8 cellular contexts compared by ENCODE assay signal in genomic region chr7:76166404-76167255, GRCh38. TPM values are rescaled to one million over a fixed set of nuclear protein-coding genes. Genes with fewer than 3 reads are reported as not detected.
DNase-seq lines count a peak whose midpoint lies in the region; ATAC-seq and TF ChIP-seq lines count a peak whose summit lies in the region.

No MANE protein-coding gene starts in this region.

- POLR2A ChIA-PET in activated CD8-positive, alpha-beta T cell treated with anti-CD3 and anti-CD28 coated beads, Interleukin-2, amount 10 ng/mL, durations not matched to agents 7 days and 5 days (lab: Charles Lee), result interaction anchor here (2.0 kb wide), 1 partner anchor 151 kb away, joined by 7 read pairs; no protein-coding TSS in a partner anchor

- no peak for TF ChIP-seq CTCF in lower leg skin (IDR thresholded peaks at IDR 0.05)

- no peaks in the 10 kb centered on the region for H3K36me3 Mint-ChIP-seq in activated CD8-positive, alpha-beta T cell treated with anti-CD3 and anti-CD28 coated beads, Interleukin-2, amount 10 ng/mL, durations not matched to agents 7 days and 5 days (ENCODE audit: low read depth)

- peak overlapping the region; percentile 84 for H3K4me3 Mint-ChIP-seq in activated CD8-positive, alpha-beta T cell treated with anti-CD3 and anti-CD28 coated beads, Interleukin-2, amount 10 ng/mL, durations not matched to agents 7 days and 5 days

- DNase-seq in CD1c-positive myeloid dendritic cell (ENCODE audit: extremely low spot score), result peak; percentile 98
- peak; percentile 77 for DNase-seq in NCI-H82 treated with DMSO at 0.1 percent for 48 hours (lab: John Stamatoyannopoulos, UW; ENCODE audit: unreplicated experiment)
- DNase-seq in activated CD8-positive, alpha-beta T cell treated with anti-CD3 and anti-CD28 coated beads, Interleukin-2, amount 10 ng/mL, durations not matched to agents 7 days and 5 days, result peak; percentile 94
- DNase-seq in ecto neural progenitor cell (ENCODE audit: low spot score), result peak; percentile 98
- DNase-seq in lower leg skin (ENCODE audit: low spot score in 2 of 2), result peak; percentile 96 to 99
- peak; percentile 92 for DNase-seq in stimulated activated CD4-positive, alpha-beta T cell treated with anti-CD3 and anti-CD28 coated beads, Interleukin-4, amount 100 ng/mL, for 24 hours

- no peaks in the 10 kb centered on the region for H3K27me3 Mint-ChIP-seq in activated CD8-positive, alpha-beta T cell treated with anti-CD3 and anti-CD28 coated beads, Interleukin-2, amount 10 ng/mL, durations not matched to agents 7 days and 5 days (ENCODE audit: low read depth)

- peaks cover 4% of the 10 kb centered on the region for H3K4me1 Mint-ChIP-seq in activated CD8-positive, alpha-beta T cell treated with anti-CD3 and anti-CD28 coated beads, Interleukin-2, amount 10 ng/mL, durations not matched to agents 7 days and 5 days (ENCODE audit: low read depth)

- ATAC-seq in GM19438 (IDR thresholded peaks at IDR 0.05; ENCODE audit: low read depth, unreplicated experiment) (peak; percentile 78), HG03565 (IDR thresholded peaks at IDR 0.05; ENCODE audit: unreplicated experiment) (peak; percentile 89)
- ATAC-seq in activated CD8-positive, alpha-beta T cell treated with anti-CD3 and anti-CD28 coated beads, Interleukin-2, amount 10 ng/mL, durations not matched to agents 7 days and 5 days, result peak; percentile 93

- peak overlapping the region; percentile 93 for H3K27ac Mint-ChIP-seq in activated CD8-positive, alpha-beta T cell treated with anti-CD3 and anti-CD28 coated beads, Interleukin-2, amount 10 ng/mL, durations not matched to agents 7 days and 5 days

- WGBS in lower leg skin, 2 donors, result 1 to 2% methylated on average over 31 to 52 of the region's 67 CpGs

- intact Hi-C loops in lower leg skin (cut with DNase I; ENCODE audit: low total_unique reads), result no loop called here

- peak overlapping the region; percentile 28 for H3K4me3 ChIP-seq in lower leg skin (ENCODE audit: low read depth, poor library complexity, severe bottlenecking)

- CTCF ChIA-PET in activated CD8-positive, alpha-beta T cell treated with anti-CD3 and anti-CD28 coated beads, Interleukin-2, amount 10 ng/mL, durations not matched to agents 7 days and 5 days (lab: Charles Lee), result interaction anchor here (0.7 to 4.2 kb wide), 4 partner anchors 12 to 150 kb away, joined by 3 to 34 read pairs (median 3); no protein-coding TSS in a partner anchor

- TF ChIP-seq POLR2A in lower leg skin (IDR thresholded peaks at IDR 0.05), result no peak

- no peaks in the 10 kb centered on the region for H3K9me3 Mint-ChIP-seq in activated CD8-positive, alpha-beta T cell treated with anti-CD3 and anti-CD28 coated beads, Interleukin-2, amount 10 ng/mL, durations not matched to agents 7 days and 5 days (ENCODE audit: insufficient read depth)

RNA-seq across cellular contexts. Expression of gene SRRM3, which starts 35.1 kb away (rescaled TPM):
- total RNA-seq in activated CD8-positive, alpha-beta T cell treated with anti-CD3 and anti-CD28 coated beads, Interleukin-2, amount 10 ng/mL, durations not matched to agents 7 days and 5 days, result not detected
- 10 to 100 TPM in 1 of 4 donors, 1 to 10 TPM in 3; 7.5 to 12.3 (median 9.4) TPM for total RNA-seq in lower leg skin

Comparison
In these comparisons a context has a peak if more than half of its experiments do, and no peak if none do; other contexts are left out.
1. Peak in every context shown above with its lines: DNase-seq, ATAC-seq and H3K4me3 ChIP-seq.
2. RNA of gene SRRM3, which starts 35.1 kb away (total RNA-seq): 7.5 to 12.3 TPM in lower leg skin; not detected in activated CD8-positive, alpha-beta T cell treated with anti-CD3 and anti-CD28 coated beads, Interleukin-2, amount 10 ng/mL, durations not matched to agents 7 days and 5 days; every median in the first group is over 4 times any median in the second.